Comparison of ENCODE assay signal across 14 cellular contexts in genomic region chr7:28225581-28225980, GRCh38.
"Had no signal": no experiment of that assay in that cellular context is flagged by ENCODE, and none has a peak within 500 bp of the region (broad histone marks: within the 10 kb centered on the region; RNA-seq: fewer than 3 reads in every experiment).

No MANE protein-coding gene starts in this region.

- H3K27me3 Mint-ChIP-seq: type B pancreatic cell had no signal

- ATAC-seq: gastroesophageal sphincter; left colon; mucosa of descending colon; naive thymus-derived CD8-positive, alpha-beta T cell had no signal

- H3K27ac Mint-ChIP-seq: naive thymus-derived CD8-positive, alpha-beta T cell; type B pancreatic cell had no signal

- H3K4me3 Mint-ChIP-seq: naive thymus-derived CD8-positive, alpha-beta T cell; type B pancreatic cell had no signal

- H3K36me3 ChIP-seq: esophagus squamous epithelium, gastroesophageal sphincter, neutrophil, right atrium auricular region had no signal

- H3K9me3 ChIP-seq: esophagus squamous epithelium, gastroesophageal sphincter, mucosa of descending colon, neutrophil, right atrium auricular region had no signal

- H3K4me3 ChIP-seq: esophagus squamous epithelium, gastroesophageal sphincter, mucosa of descending colon, right atrium auricular region, smooth muscle cell had no signal

- DNase-seq: dermis blood vessel endothelial cell; esophagus squamous epithelium; foreskin fibroblast; left colon; mucosa of descending colon; naive thymus-derived CD8-positive, alpha-beta T cell; posterior cingulate gyrus; stimulated activated CD4-positive, alpha-beta T cell treated with anti-CD3 and anti-CD28 coated beads, Interleukin-2, amount 100 ng/mL, for 48 hours; stimulated activated naive CD4-positive, alpha-beta T cell treated with Interleukin-2 at 50 U/mL for 16 hours had no signal

- H3K36me3 Mint-ChIP-seq: type B pancreatic cell had no signal

- H3K27me3 ChIP-seq: gastroesophageal sphincter, neutrophil, right atrium auricular region had no signal

- H3K27ac ChIP-seq: esophagus squamous epithelium, gastroesophageal sphincter, neutrophil, right atrium auricular region had no signal

- H3K4me1 ChIP-seq: esophagus squamous epithelium, gastroesophageal sphincter, right atrium auricular region had no signal

- H3K4me1 Mint-ChIP-seq: naive thymus-derived CD8-positive, alpha-beta T cell had no signal

- H3K4me2 ChIP-seq: smooth muscle cell had no signal

- H3K9me3 Mint-ChIP-seq: naive thymus-derived CD8-positive, alpha-beta T cell had no signal
